ENCODE assay signal across 23 cellular contexts in the genomic region with DNA sequence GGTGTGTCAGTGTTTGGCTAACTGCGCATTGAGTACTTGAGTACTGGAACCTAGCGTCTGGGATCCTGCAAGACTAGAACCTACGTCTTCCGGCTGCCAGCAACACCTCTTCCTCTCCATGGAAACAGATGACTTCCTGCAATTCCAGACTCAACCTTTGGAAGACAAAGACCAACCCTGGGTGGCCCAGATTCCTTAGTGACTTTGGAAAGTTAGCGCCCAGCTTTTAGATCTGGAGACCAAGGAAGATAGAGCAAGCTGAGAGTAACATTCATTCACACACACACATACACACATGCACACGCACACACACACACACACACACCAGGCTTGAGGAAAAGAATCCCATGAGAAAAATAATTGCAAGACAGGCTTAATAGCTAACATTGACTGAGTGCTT.
"Had no signal": no experiment of that assay in that cellular context is flagged by ENCODE, and none has a peak within 500 bp of the region (broad histone marks: within the 10 kb centered on the region; RNA-seq: fewer than 3 reads in every experiment).

No MANE protein-coding gene starts in this region.

- DNase-seq: activated B cell treated with CpG ODN at 0.5 μM for 24 hours; activated CD4-positive, alpha-beta T cell treated with anti-CD3 and anti-CD28 coated beads, Interleukin-2, amount 50 U/mL, for 1 hour; activated effector memory CD4-positive, alpha-beta T cell treated with anti-CD3 and anti-CD28 coated beads, Interleukin-2, amount 50 U/mL, for 16 hours; activated T-cell treated with anti-CD3 and anti-CD28 coated beads, Interleukin-2, amount 50 U/mL, for 24 hours; amniotic stem cell; brain microvascular endothelial cell; foreskin fibroblast; glutamatergic neuron; kidney glomerular epithelial cell; lower lobe of right lung; naive thymus-derived CD4-positive, alpha-beta T cell; occipital lobe; psoas muscle; sigmoid colon; stimulated activated CD4-positive, alpha-beta T cell treated with anti-CD3 and anti-CD28 coated beads, Interleukin-2, amount 100 ng/mL, for 24 hours; stimulated activated naive B cell treated with anti-CD40 and anti-IgM and Interleukin-4, amounts not matched to agents 10 μg/mL and 1 μg/mL and 100 μg/mL, for 72 hours; substantia nigra; transverse colon had no signal

- H3K4me3 ChIP-seq: lower lobe of right lung, psoas muscle, sigmoid colon, transverse colon had no signal

- ATAC-seq: activated naive CD4-positive, alpha-beta T cell treated with anti-CD3 and anti-CD28 coated beads, Interleukin-2, amount 50 U/mL, for 72 hours; esophagus mucosa; lower lobe of right lung; naive thymus-derived CD4-positive, alpha-beta T cell; psoas muscle; SK-N-SH treated with all-trans-retinoic acid at 6 μM for 48 hours; stimulated activated naive B cell treated with anti-CD40 and anti-IgM and Interleukin-4, amounts not matched to agents 10 μg/mL and 1 μg/mL and 100 μg/mL, for 72 hours had no signal

- H3K27ac Mint-ChIP-seq: activated B cell treated with CpG ODN at 0.5 μM for 24 hours; activated naive CD4-positive, alpha-beta T cell treated with anti-CD3 and anti-CD28 coated beads, Interleukin-2, amount 50 U/mL, for 72 hours; activated T-cell treated with anti-CD3 and anti-CD28 coated beads, Interleukin-2, amount 50 U/mL, for 24 hours; dendritic cell treated with granulocyte-macrophage colony-stimulating factor and Interleukin-4, amounts not matched to agents 40 ng/mL and 50 ng/mL, for 4 days; naive thymus-derived CD4-positive, alpha-beta T cell; stimulated activated naive B cell treated with anti-CD40 and anti-IgM and Interleukin-4, amounts not matched to agents 10 μg/mL and 1 μg/mL and 100 μg/mL, for 72 hours had no signal

- H3K36me3 ChIP-seq: brain microvascular endothelial cell, lower lobe of right lung, sigmoid colon, transverse colon had no signal

- H3K4me1 Mint-ChIP-seq: activated B cell treated with CpG ODN at 0.5 μM for 24 hours had no signal

- H3K4me1 ChIP-seq: lower lobe of right lung, psoas muscle, sigmoid colon had no signal

- H3K4me3 Mint-ChIP-seq: activated B cell treated with CpG ODN at 0.5 μM for 24 hours; activated T-cell treated with anti-CD3 and anti-CD28 coated beads, Interleukin-2, amount 50 U/mL, for 24 hours; dendritic cell treated with granulocyte-macrophage colony-stimulating factor and Interleukin-4, amounts not matched to agents 40 ng/mL and 50 ng/mL, for 4 days; naive thymus-derived CD4-positive, alpha-beta T cell; stimulated activated naive B cell treated with anti-CD40 and anti-IgM and Interleukin-4, amounts not matched to agents 10 μg/mL and 1 μg/mL and 100 μg/mL, for 72 hours; T-helper 1 cell treated with Interleukin-12 subunit alpha and Interleukin-12 subunit beta and Interleukin-4 antibody, amounts not matched to agents 30 μg/mL and 1 μg/mL, for 36 hours had no signal

- H3K27me3 Mint-ChIP-seq: activated B cell treated with CpG ODN at 0.5 μM for 24 hours had no signal

- H3K27me3 ChIP-seq: brain microvascular endothelial cell, transverse colon had no signal

- H3K36me3 Mint-ChIP-seq: activated naive CD4-positive, alpha-beta T cell treated with anti-CD3 and anti-CD28 coated beads, Interleukin-2, amount 50 U/mL, for 72 hours; naive thymus-derived CD4-positive, alpha-beta T cell; stimulated activated naive B cell treated with anti-CD40 and anti-IgM and Interleukin-4, amounts not matched to agents 10 μg/mL and 1 μg/mL and 100 μg/mL, for 72 hours had no signal

- H3K9me3 ChIP-seq: lower lobe of right lung, psoas muscle, sigmoid colon, transverse colon had no signal

- H3K9me3 Mint-ChIP-seq: activated T-cell treated with anti-CD3 and anti-CD28 coated beads, Interleukin-2, amount 50 U/mL, for 24 hours; dendritic cell treated with granulocyte-macrophage colony-stimulating factor and Interleukin-4, amounts not matched to agents 40 ng/mL and 50 ng/mL, for 4 days; stimulated activated naive B cell treated with anti-CD40 and anti-IgM and Interleukin-4, amounts not matched to agents 10 μg/mL and 1 μg/mL and 100 μg/mL, for 72 hours; T-helper 1 cell treated with Interleukin-12 subunit alpha and Interleukin-12 subunit beta and Interleukin-4 antibody, amounts not matched to agents 30 μg/mL and 1 μg/mL, for 36 hours had no signal

- H3K27ac ChIP-seq: lower lobe of right lung, psoas muscle, sigmoid colon, transverse colon had no signal
